ENCODE assay signal across 21 cellular contexts in the genomic region with DNA sequence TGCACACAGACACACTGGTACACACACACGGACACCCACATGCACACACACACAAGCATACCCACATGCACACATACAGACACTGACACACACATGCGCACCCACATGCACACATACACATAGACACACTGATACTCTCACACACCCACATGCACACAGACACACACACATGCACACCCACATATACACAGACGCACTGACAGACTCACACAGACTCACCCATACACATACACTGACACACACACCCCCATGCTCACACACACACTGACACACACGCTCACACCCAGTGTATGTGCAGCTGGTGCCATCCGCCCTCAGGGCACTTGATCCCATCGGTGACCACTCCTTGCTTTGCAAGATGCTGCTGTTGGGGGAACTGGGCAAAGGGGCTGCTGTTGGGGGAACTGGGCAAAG. TPM values are rescaled to one million over a fixed set of nuclear protein-coding genes. Genes with fewer than 3 reads are reported as not detected.
DNase-seq lines count a peak whose midpoint lies in the region; ATAC-seq and TF ChIP-seq lines count a peak whose summit lies in the region.
"Had no signal": no experiment of that assay in that cellular context is flagged by ENCODE, and none has a peak within 500 bp of the region (broad histone marks: within the 10 kb centered on the region; RNA-seq: fewer than 3 reads in every experiment).

No MANE protein-coding gene starts in this region.

- H3K4me1 ChIP-seq in BLaER1 (peaks cover 74% of the 10 kb centered on the region), H9 (ENCODE audit: insufficient read depth, low read length) (no peaks in the 10 kb centered on the region)
- H3K4me1 ChIP-seq in naive thymus-derived CD4-positive, alpha-beta T cell (ENCODE audit: control insufficient read depth in 2 of 2, insufficient read depth in 2 of 2, low read length in 2 of 2) = peaks cover 65 to 69% of the 10 kb centered on the region in 2 donors
- H3K4me1 ChIP-seq: foreskin keratinocyte had no signal

- peak; percentile 7 for ATAC-seq in activated T-helper 17 cell treated with anti-CD3 and anti-CD28 coated beads, Interleukin-2, amount 50 U/mL, for 72 hours (replicated peaks)
- peak; percentile 10 for ATAC-seq in naive thymus-derived CD4-positive, alpha-beta T cell
- ATAC-seq in HG03571 (IDR thresholded peaks at IDR 0.05; ENCODE audit: unreplicated experiment) = no peak

- no peak overlapping the region for H2BK12ac ChIP-seq in H9 (ENCODE audit: insufficient read length, low read depth, low read length)

- no peak overlapping the region for H2BK120ac ChIP-seq in H9 (ENCODE audit: low read depth, low read length, poor library complexity, severe bottlenecking)

- intact Hi-C loops in naive thymus-derived CD4-positive, alpha-beta T cell (cut with micrococcal nuclease) = loop anchor here (1.0 to 2.0 kb wide), 6 partner anchors 11 to 325 kb away; no protein-coding TSS in a partner anchor

- H2AFZ ChIP-seq in H9 (ENCODE audit: low read length) = no peak overlapping the region

- WGBS in H9 (ENCODE audit: extremely low coverage, insufficient read length, low lambda C conversion rate) = no CpG with 5 or more reads among the region's 6 CpGs

- no peak overlapping the region for H3K23ac ChIP-seq in H9 (ENCODE audit: insufficient read length, low read depth, low read length)

- DNase-seq in H9 (peak; percentile 14), NCI-H510A treated with DMSO at 0.1 percent for 48 hours (lab: John Stamatoyannopoulos, UW) (no peak)
- no peak for DNase-seq in naive thymus-derived CD4-positive, alpha-beta T cell
- DNase-seq in stimulated activated naive CD4-positive, alpha-beta T cell treated with Interleukin-2 at 50 U/mL for 16 hours (lab: John Stamatoyannopoulos, UW) = no peak
- DNase-seq in activated T-cell treated with anti-CD3 and anti-CD28 coated beads, Interleukin-2, amount 50 U/mL, for 1 hour = no peak
- DNase-seq: caudate nucleus, foreskin keratinocyte, HCEC 1CT, hypothalamus, islet precursor cell, mammary epithelial cell, NCI-H524 treated with DMSO at 0.1 percent for 48 hours, SW 1271, testis had no signal

- no peak overlapping the region for H2BK15ac ChIP-seq in H9 (ENCODE audit: low read depth, low read length)

- H3K9me3 ChIP-seq in BLaER1 (no peaks in the 10 kb centered on the region), H9 (ENCODE audit: control insufficient read depth, low read depth, low read length) (no peaks in the 10 kb centered on the region)
- H3K9me3 ChIP-seq in naive thymus-derived CD4-positive, alpha-beta T cell (ENCODE audit: control insufficient read depth in 2 of 3, low read length in 3 of 3) = no peaks in the 10 kb centered on the region
- H3K9me3 ChIP-seq: ovary, testis had no signal

- H3K18ac ChIP-seq in H9 (ENCODE audit: insufficient read length, low read depth, low read length) = no peak overlapping the region

- no peak overlapping the region for H3K56ac ChIP-seq in H9 (ENCODE audit: insufficient read length, low read depth, low read length)

- TF ChIP-seq CTCF in H9 (conservative IDR thresholded peaks at IDR 0.05) = no peak

- H3K4me1 Mint-ChIP-seq in H9 = peaks cover 3 to 4% of the 10 kb centered on the region in 2 experiments; a peak in 3 of 4 replicates
- H3K4me1 Mint-ChIP-seq in activated T-helper 17 cell treated with anti-CD3 and anti-CD28 coated beads, Interleukin-2, amount 50 U/mL, for 72 hours = peaks cover 24% of the 10 kb centered on the region
- H3K4me1 Mint-ChIP-seq in naive thymus-derived CD4-positive, alpha-beta T cell = peaks cover 25 to 43% (median 36%) of the 10 kb centered on the region in 7 donors

- H3K9ac ChIP-seq in BLaER1 (no peak overlapping the region), H9 (ENCODE audit: extremely low read depth, insufficient read length, low read length) (no peak overlapping the region)

- H3K4me3 ChIP-seq in BLaER1 = no peak overlapping the region
- peak overlapping the region; percentile 50 for H3K4me3 ChIP-seq in naive thymus-derived CD4-positive, alpha-beta T cell (ENCODE audit: low read length)
- H3K4me3 ChIP-seq: ovary, testis had no signal

- no peaks in the 10 kb centered on the region for H3K79me1 ChIP-seq in H9 (ENCODE audit: insufficient read depth, low read depth, low read length, poor library complexity, severe bottlenecking)

- no peaks in the 10 kb centered on the region for H3K79me2 ChIP-seq in H9 (ENCODE audit: insufficient read depth, low read length)

- H2BK20ac ChIP-seq in H9 (ENCODE audit: low read depth, low read length, poor library complexity, severe bottlenecking) = no peak overlapping the region

- H2BK5ac ChIP-seq in H9 (ENCODE audit: insufficient read length, low read length) = no peak overlapping the region

- H3K4me2 ChIP-seq in BLaER1 = peak overlapping the region; percentile 89
- H3K4me2 ChIP-seq in H9 (ENCODE audit: insufficient read depth, insufficient read length, low read length) = no peak overlapping the region

- H4K8ac ChIP-seq in H9 (replicated peaks; ENCODE audit: insufficient read length, low read depth, low read length) = no peak overlapping the region

- H3K4me3 Mint-ChIP-seq in H9 = no peak overlapping the region
- H3K4me3 Mint-ChIP-seq in activated T-helper 17 cell treated with anti-CD3 and anti-CD28 coated beads, Interleukin-2, amount 50 U/mL, for 72 hours = no peak overlapping the region
- H3K4me3 Mint-ChIP-seq in naive thymus-derived CD4-positive, alpha-beta T cell = no peak overlapping the region
- H3K4me3 Mint-ChIP-seq: naive B cell had no signal

- H3K27ac Mint-ChIP-seq in H9 = no peak overlapping the region
- H3K27ac Mint-ChIP-seq in activated T-helper 17 cell treated with anti-CD3 and anti-CD28 coated beads, Interleukin-2, amount 50 U/mL, for 72 hours = no peak overlapping the region
- no peak overlapping the region for H3K27ac Mint-ChIP-seq in naive thymus-derived CD4-positive, alpha-beta T cell
- H3K27ac Mint-ChIP-seq: naive B cell had no signal

- H3K36me3 Mint-ChIP-seq in H9 (ENCODE audit: insufficient read depth in 1 of 3, low read depth in 3 of 3) = peaks cover 0 to 6% (median 0%) of the 10 kb centered on the region in 3 experiments; a peak in 3 of 7 replicates
- no peaks in the 10 kb centered on the region for H3K36me3 Mint-ChIP-seq in activated T-helper 17 cell treated with anti-CD3 and anti-CD28 coated beads, Interleukin-2, amount 50 U/mL, for 72 hours (ENCODE audit: low read depth)
- H3K36me3 Mint-ChIP-seq in naive thymus-derived CD4-positive, alpha-beta T cell = peaks cover 0 to 10% (median 0%) of the 10 kb centered on the region in 5 donors
- H3K36me3 Mint-ChIP-seq: naive B cell had no signal

- H3K9me3 Mint-ChIP-seq in H9 = peaks cover 4% of the 10 kb centered on the region in 2 experiments; a peak in 3 of 5 replicates
- H3K9me3 Mint-ChIP-seq in activated T-helper 17 cell treated with anti-CD3 and anti-CD28 coated beads, Interleukin-2, amount 50 U/mL, for 72 hours = no peaks in the 10 kb centered on the region
- H3K9me3 Mint-ChIP-seq in naive thymus-derived CD4-positive, alpha-beta T cell = peaks cover 0 to 3% (median 0%) of the 10 kb centered on the region in 11 donors
- H3K9me3 Mint-ChIP-seq: naive B cell had no signal

- H3K27me3 ChIP-seq in BLaER1 (no peaks in the 10 kb centered on the region), H9 (ENCODE audit: insufficient read depth, low read length) (no peaks in the 10 kb centered on the region)
- H3K27me3 ChIP-seq in naive thymus-derived CD4-positive, alpha-beta T cell (ENCODE audit: control insufficient read depth in 2 of 2, insufficient read depth in 2 of 2, low read length in 2 of 2) = no peaks in the 10 kb centered on the region
- H3K27me3 ChIP-seq: ovary, testis had no signal

- POLR2A ChIA-PET in naive thymus-derived CD4-positive, alpha-beta T cell (lab: Charles Lee) = interaction anchor here (1.0 to 5.2 kb wide), 14 partner anchors 8 to 93 kb away, joined by 3 to 128 read pairs (median 8); partner anchors contain the start of gene RASA3

- no peak overlapping the region for H3K14ac ChIP-seq in H9 (ENCODE audit: insufficient read depth, low read length)

- H3K4ac ChIP-seq in H9 (ENCODE audit: low read depth, low read length) = no peak overlapping the region

- H3T11ph ChIP-seq in H9 (ENCODE audit: low read length) = no peak overlapping the region

- H4K20me1 ChIP-seq in BLaER1 = 0 out of 2 replicates have a peak, but pooled peaks cover 6% of the 10 kb centered on the region
- H4K20me1 ChIP-seq in H9 (ENCODE audit: control insufficient read depth, insufficient read depth, insufficient read length) = no peaks in the 10 kb centered on the region

- no peak overlapping the region for H2AK5ac ChIP-seq in H9 (ENCODE audit: insufficient read length, low read length)

- H3K27me3 Mint-ChIP-seq in H9 (ENCODE audit: low read depth) = peaks cover 4% of the 10 kb centered on the region
- no peaks in the 10 kb centered on the region for H3K27me3 Mint-ChIP-seq in activated T-helper 17 cell treated with anti-CD3 and anti-CD28 coated beads, Interleukin-2, amount 50 U/mL, for 72 hours
- peaks cover 0 to 7% (median 0%) of the 10 kb centered on the region in 5 donors for H3K27me3 Mint-ChIP-seq in naive thymus-derived CD4-positive, alpha-beta T cell
- H3K27me3 Mint-ChIP-seq: naive B cell had no signal

- H3K27ac ChIP-seq in BLaER1 (peak overlapping the region; percentile 56; the same call in 1 of the 2 replicates), H9 (ENCODE audit: insufficient read length, low read depth, low read length) (no peak overlapping the region)
- peak overlapping the region; percentile 74 for H3K27ac ChIP-seq in naive thymus-derived CD4-positive, alpha-beta T cell (ENCODE audit: low read depth, low read length)
- H3K27ac ChIP-seq: foreskin keratinocyte, ovary, testis had no signal

- H4K5ac ChIP-seq in H9 (ENCODE audit: insufficient read length, low read depth, low read length) = no peak overlapping the region

- CTCF ChIA-PET in naive thymus-derived CD4-positive, alpha-beta T cell (lab: Charles Lee) = interaction anchor here (1.1 to 2.4 kb wide), 5 partner anchors 20 to 84 kb away, joined by 3 to 13 read pairs (median 7); no protein-coding TSS in a partner anchor

- no peaks in the 10 kb centered on the region for H3K36me3 ChIP-seq in BLaER1
- H3K36me3 ChIP-seq in naive thymus-derived CD4-positive, alpha-beta T cell (ENCODE audit: control insufficient read depth in 2 of 3, insufficient read depth in 3 of 3, low read length in 3 of 3) = no peaks in the 10 kb centered on the region
- H3K36me3 ChIP-seq: ovary had no signal

- no peak overlapping the region for H4K91ac ChIP-seq in H9 (ENCODE audit: insufficient read length, low read depth, low read length)

- no peaks in the 10 kb centered on the region for H3K23me2 ChIP-seq in H9 (ENCODE audit: insufficient read length, low read depth, low read length, poor library complexity, severe bottlenecking)

RNA-seq across cellular contexts. Expression of gene RASA3, which starts 9.7 kb away (rescaled TPM):
- total RNA-seq in H9 (2021) = 11.7 and 12.3 TPM in 2 replicates
- total RNA-seq in activated T-helper 17 cell treated with anti-CD3 and anti-CD28 coated beads, Interleukin-2, amount 50 U/mL, for 72 hours = 10 to 100 TPM; 18.4 to 62.5 TPM
- 100 to 1,000 TPM; 110 to 227 (median 199) TPM for total RNA-seq in naive thymus-derived CD4-positive, alpha-beta T cell
- polyA plus RNA-seq in naive thymus-derived CD4-positive, alpha-beta T cell = 100 to 1,000 TPM; 109 to 195 TPM

RNA-seq across cellular contexts. Expression of gene CFAP97D2, which starts 36.9 kb away (rescaled TPM):
- not detected in 2 replicates for total RNA-seq in H9 (2021)
- not detected for total RNA-seq in activated T-helper 17 cell treated with anti-CD3 and anti-CD28 coated beads, Interleukin-2, amount 50 U/mL, for 72 hours
- 1 to 10 TPM in 1 of 5 experiments, under 1 TPM in 1, not detected in 3; 0.27 to 1.1 TPM for total RNA-seq in naive thymus-derived CD4-positive, alpha-beta T cell
- polyA plus RNA-seq in naive thymus-derived CD4-positive, alpha-beta T cell = under 1 TPM in 1 of 2 donors, not detected in 1; 0.33 TPM
- total RNA-seq: epithelial cell of proximal tubule, foreskin keratinocyte, mammary epithelial cell, sciatic nerve had no signal
- polyA plus RNA-seq: foreskin keratinocyte, mammary epithelial cell, ovary had no signal
